19 cellular contexts compared by ENCODE assay signal in the genomic region with DNA sequence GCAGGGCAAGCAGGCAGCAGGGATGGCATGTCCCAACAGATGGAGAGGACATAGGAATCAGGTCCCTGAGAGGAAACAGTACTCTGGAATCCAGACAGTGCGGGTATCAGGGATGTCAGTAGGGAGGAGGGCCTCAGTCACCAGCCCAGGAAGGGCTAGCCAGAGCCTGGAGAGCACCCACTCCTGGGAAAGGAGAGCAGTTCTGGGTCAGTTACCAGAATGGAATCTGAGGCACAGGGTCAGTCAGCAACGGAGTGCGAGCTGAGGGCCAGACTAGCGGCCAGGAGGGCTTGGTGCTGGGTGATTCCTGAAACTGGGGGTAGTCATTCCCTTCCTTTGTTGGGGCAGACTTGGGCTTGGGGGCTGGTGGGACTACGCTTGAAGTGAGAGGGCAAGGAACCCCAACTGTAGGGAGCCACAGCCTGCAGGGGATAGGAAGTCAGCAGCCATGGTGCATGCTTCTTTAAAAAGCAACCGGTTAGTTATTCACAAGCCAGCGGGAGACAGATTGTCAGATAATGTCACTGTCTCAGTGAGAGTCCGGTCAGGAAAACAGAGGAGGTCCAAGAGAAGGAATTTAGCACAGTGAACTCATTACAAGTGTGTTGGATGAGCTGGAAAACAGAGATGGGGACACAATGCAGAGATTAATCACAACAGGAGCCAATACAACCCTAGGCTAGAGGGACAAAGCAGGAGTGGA. TPM values are rescaled to one million over a fixed set of nuclear protein-coding genes. Genes with fewer than 3 reads are reported as not detected.
DNase-seq lines count a peak whose midpoint lies in the region; ATAC-seq and TF ChIP-seq lines count a peak whose summit lies in the region.
"Had no signal": no experiment of that assay in that cellular context is flagged by ENCODE, and none has a peak within 500 bp of the region (broad histone marks: within the 10 kb centered on the region; RNA-seq: fewer than 3 reads in every experiment).

No MANE protein-coding gene starts in this region.

- TF ChIP-seq CTCF in activated CD8-positive, alpha-beta T cell treated with anti-CD3 and anti-CD28 coated beads for 36 hours (IDR thresholded peaks at IDR 0.05): no peak
- no peak for TF ChIP-seq CTCF in activated B cell treated with CpG ODN at 0.5 μM for 24 hours (IDR thresholded peaks at IDR 0.05)
- no peak for TF ChIP-seq CTCF in nephron progenitor cell (IDR thresholded peaks at IDR 0.05)

- H3K27me3 Mint-ChIP-seq in activated CD8-positive, alpha-beta T cell treated with anti-CD3 and anti-CD28 coated beads, Interleukin-2, amount 10 ng/mL, durations not matched to agents 7 days and 5 days (ENCODE audit: low read depth): peaks cover 4% of the 10 kb centered on the region
- peaks cover 14% of the 10 kb centered on the region for H3K27me3 Mint-ChIP-seq in activated CD8-positive, alpha-beta T cell treated with anti-CD3 and anti-CD28 coated beads for 36 hours
- H3K27me3 Mint-ChIP-seq in activated B cell treated with CpG ODN at 0.5 μM for 24 hours (no peaks in the 10 kb centered on the region), nephron progenitor cell (ENCODE audit: low read depth, poor library complexity) (peaks cover 16% of the 10 kb centered on the region)

- H3K27ac ChIP-seq in skeletal muscle tissue (ENCODE audit: low read depth, low read length): peak overlapping the region; percentile 9

- CTCF ChIA-PET in activated CD8-positive, alpha-beta T cell treated with anti-CD3 and anti-CD28 coated beads, Interleukin-2, amount 10 ng/mL, durations not matched to agents 7 days and 5 days (lab: Charles Lee): interaction anchor here (1.1 to 3.3 kb wide), 2 partner anchors 10 to 25 kb away, joined by 3 to 13 read pairs; no protein-coding TSS in a partner anchor
- CTCF ChIA-PET in activated CD8-positive, alpha-beta T cell treated with anti-CD3 and anti-CD28 coated beads for 36 hours (lab: Charles Lee): no interaction called here
- CTCF ChIA-PET in activated B cell treated with CpG ODN at 0.5 μM for 24 hours (lab: Charles Lee): no interaction called here

- no peaks in the 10 kb centered on the region for H3K36me3 Mint-ChIP-seq in activated CD8-positive, alpha-beta T cell treated with anti-CD3 and anti-CD28 coated beads, Interleukin-2, amount 10 ng/mL, durations not matched to agents 7 days and 5 days (ENCODE audit: low read depth)
- H3K36me3 Mint-ChIP-seq in activated CD8-positive, alpha-beta T cell treated with anti-CD3 and anti-CD28 coated beads for 36 hours (ENCODE audit: low read depth): no peaks in the 10 kb centered on the region
- H3K36me3 Mint-ChIP-seq in activated B cell treated with CpG ODN at 0.5 μM for 24 hours (ENCODE audit: low read depth): no peaks in the 10 kb centered on the region
- H3K36me3 Mint-ChIP-seq in nephron progenitor cell (ENCODE audit: low read depth): no peaks in the 10 kb centered on the region

- ATAC-seq in activated CD8-positive, alpha-beta T cell treated with anti-CD3 and anti-CD28 coated beads, Interleukin-2, amount 10 ng/mL, durations not matched to agents 7 days and 5 days: no peak
- ATAC-seq in activated CD8-positive, alpha-beta T cell treated with anti-CD3 and anti-CD28 coated beads for 36 hours: no peak
- ATAC-seq in activated B cell treated with CpG ODN at 0.5 μM for 24 hours (ENCODE audit: low read depth) (no peak), HG03521 (IDR thresholded peaks at IDR 0.05; ENCODE audit: unreplicated experiment) (no peak), HG03139 (IDR thresholded peaks at IDR 0.05; ENCODE audit: unreplicated experiment) (no peak)
- ATAC-seq: Right ventricle myocardium inferior had no signal

- peak overlapping the region in 2 of 3 donors; percentile 54 to 65 for H3K9ac ChIP-seq in skeletal muscle tissue (ENCODE audit: low read depth in 1 of 3, low read length in 3 of 3)

- POLR2A ChIA-PET in activated CD8-positive, alpha-beta T cell treated with anti-CD3 and anti-CD28 coated beads, Interleukin-2, amount 10 ng/mL, durations not matched to agents 7 days and 5 days (lab: Charles Lee): no interaction called here
- POLR2A ChIA-PET in activated CD8-positive, alpha-beta T cell treated with anti-CD3 and anti-CD28 coated beads for 36 hours (lab: Charles Lee): no interaction called here
- POLR2A ChIA-PET in activated B cell treated with CpG ODN at 0.5 μM for 24 hours (lab: Charles Lee): interaction anchor here (1.1 kb wide), 1 partner anchor 26 kb away, joined by 3 read pairs; no protein-coding TSS in a partner anchor

- no peak overlapping the region for H3K4me3 Mint-ChIP-seq in activated CD8-positive, alpha-beta T cell treated with anti-CD3 and anti-CD28 coated beads, Interleukin-2, amount 10 ng/mL, durations not matched to agents 7 days and 5 days
- no peak overlapping the region for H3K4me3 Mint-ChIP-seq in activated CD8-positive, alpha-beta T cell treated with anti-CD3 and anti-CD28 coated beads for 36 hours
- H3K4me3 Mint-ChIP-seq in activated B cell treated with CpG ODN at 0.5 μM for 24 hours: no peak overlapping the region
- H3K4me3 Mint-ChIP-seq in nephron progenitor cell: no peak overlapping the region

- no peaks in the 10 kb centered on the region for H3K9me3 ChIP-seq in skeletal muscle tissue (ENCODE audit: control insufficient read depth in 3 of 3, low read length in 3 of 3)

- no peak for DNase-seq in activated CD8-positive, alpha-beta T cell treated with anti-CD3 and anti-CD28 coated beads, Interleukin-2, amount 10 ng/mL, durations not matched to agents 7 days and 5 days
- DNase-seq in activated CD8-positive, alpha-beta T cell treated with anti-CD3 and anti-CD28 coated beads for 36 hours: no peak
- DNase-seq in activated B cell treated with CpG ODN at 0.5 μM for 24 hours (no peak), nephron progenitor cell (no peak), dermis blood vessel endothelial cell (no peak)
- DNase-seq: C1 segment of cervical spinal cord, DMS79 treated with DMSO at 0.1 percent for 48 hours, GDM1, NCI-H1417, NCI-H1930, NCI-H2171, NCI-H446 treated with DMSO at 0.1 percent for 48 hours, NCI-H82 had no signal

- H3K9me3 Mint-ChIP-seq in activated CD8-positive, alpha-beta T cell treated with anti-CD3 and anti-CD28 coated beads, Interleukin-2, amount 10 ng/mL, durations not matched to agents 7 days and 5 days (ENCODE audit: insufficient read depth): no peaks in the 10 kb centered on the region
- no peaks in the 10 kb centered on the region for H3K9me3 Mint-ChIP-seq in activated CD8-positive, alpha-beta T cell treated with anti-CD3 and anti-CD28 coated beads for 36 hours
- H3K9me3 Mint-ChIP-seq in activated B cell treated with CpG ODN at 0.5 μM for 24 hours (no peaks in the 10 kb centered on the region), nephron progenitor cell (peaks cover 5% of the 10 kb centered on the region)

- H3K27ac Mint-ChIP-seq in activated CD8-positive, alpha-beta T cell treated with anti-CD3 and anti-CD28 coated beads, Interleukin-2, amount 10 ng/mL, durations not matched to agents 7 days and 5 days: peak overlapping the region; percentile 7
- H3K27ac Mint-ChIP-seq in activated CD8-positive, alpha-beta T cell treated with anti-CD3 and anti-CD28 coated beads for 36 hours: no peak overlapping the region
- H3K27ac Mint-ChIP-seq in activated B cell treated with CpG ODN at 0.5 μM for 24 hours (peak overlapping the region; percentile 13), nephron progenitor cell (peak overlapping the region; percentile 16)

- peaks cover 55 to 70% (median 60%) of the 10 kb centered on the region in 3 donors for H3K4me1 ChIP-seq in skeletal muscle tissue (ENCODE audit: control insufficient read depth in 3 of 3, insufficient read depth in 3 of 3, low read length in 3 of 3)

- intact Hi-C loops in activated CD8-positive, alpha-beta T cell treated with anti-CD3 and anti-CD28 coated beads for 36 hours (cut with micrococcal nuclease): no loop called here
- intact Hi-C loops in activated B cell treated with CpG ODN at 0.5 μM for 24 hours (cut with micrococcal nuclease): no loop called here

- peaks cover 33% of the 10 kb centered on the region for H3K4me1 Mint-ChIP-seq in activated CD8-positive, alpha-beta T cell treated with anti-CD3 and anti-CD28 coated beads, Interleukin-2, amount 10 ng/mL, durations not matched to agents 7 days and 5 days (ENCODE audit: low read depth)
- H3K4me1 Mint-ChIP-seq in activated CD8-positive, alpha-beta T cell treated with anti-CD3 and anti-CD28 coated beads for 36 hours (ENCODE audit: low read depth): peaks cover 25% of the 10 kb centered on the region
- H3K4me1 Mint-ChIP-seq in activated B cell treated with CpG ODN at 0.5 μM for 24 hours (peaks cover 55% of the 10 kb centered on the region), nephron progenitor cell (peaks cover 10% of the 10 kb centered on the region)

- H3K36me3 ChIP-seq in skeletal muscle tissue (ENCODE audit: control insufficient read depth in 3 of 3, insufficient read depth in 3 of 3, low read length in 3 of 3): no peaks in the 10 kb centered on the region

- peak overlapping the region in 1 of 3 donors; percentile 49 for H3K4me3 ChIP-seq in skeletal muscle tissue (ENCODE audit: low read length in 3 of 3)

- H3K27me3 ChIP-seq in skeletal muscle tissue (ENCODE audit: control insufficient read depth in 3 of 3, insufficient read depth in 3 of 3, low read length in 3 of 3): no peaks in the 10 kb centered on the region

RNA-seq across cellular contexts. Expression of a gene that starts 27.9 kb away (rescaled TPM):
- total RNA-seq in activated CD8-positive, alpha-beta T cell treated with anti-CD3 and anti-CD28 coated beads, Interleukin-2, amount 10 ng/mL, durations not matched to agents 7 days and 5 days: not detected
- not detected for total RNA-seq in activated CD8-positive, alpha-beta T cell treated with anti-CD3 and anti-CD28 coated beads for 36 hours
- 0.56 and 1.1 TPM in 2 replicates for total RNA-seq in activated B cell treated with CpG ODN at 0.5 μM for 24 hours
- not detected for total RNA-seq in skeletal muscle tissue
- 2.4 and 14.8 TPM in 2 replicates for total RNA-seq in dermis blood vessel endothelial cell
- total RNA-seq: A172, LHCN-M2 had no signal

RNA-seq across cellular contexts. Expression of a gene that starts 34.8 kb away (rescaled TPM):
- total RNA-seq in activated CD8-positive, alpha-beta T cell treated with anti-CD3 and anti-CD28 coated beads, Interleukin-2, amount 10 ng/mL, durations not matched to agents 7 days and 5 days: 1 to 10 TPM; 3.3 to 4.8 TPM
- total RNA-seq in activated CD8-positive, alpha-beta T cell treated with anti-CD3 and anti-CD28 coated beads for 36 hours: 1 to 10 TPM; 1.3 to 2.1 TPM
- total RNA-seq in activated B cell treated with CpG ODN at 0.5 μM for 24 hours: 5.5 and 6.7 TPM in 2 replicates
- 13.6 TPM for total RNA-seq in skeletal muscle tissue
- 0.33 and 1.7 TPM in 2 replicates for total RNA-seq in dermis blood vessel endothelial cell
- total RNA-seq: A172, LHCN-M2 had no signal

RNA-seq across cellular contexts. Expression of a gene that starts 46.3 kb away (rescaled TPM):
- total RNA-seq in activated CD8-positive, alpha-beta T cell treated with anti-CD3 and anti-CD28 coated beads, Interleukin-2, amount 10 ng/mL, durations not matched to agents 7 days and 5 days: 1 to 10 TPM; 3.2 to 3.8 TPM
- 1 to 10 TPM; 5.7 to 5.9 TPM for total RNA-seq in activated CD8-positive, alpha-beta T cell treated with anti-CD3 and anti-CD28 coated beads for 36 hours
- total RNA-seq in activated B cell treated with CpG ODN at 0.5 μM for 24 hours (41.2 and 43.8 TPM in 2 replicates), skeletal muscle tissue (5.2 TPM), dermis blood vessel endothelial cell (11.9 and 15.3 TPM in 2 replicates)

RNA-seq across cellular contexts. Expression of a gene that starts 51.6 kb away (rescaled TPM):
- total RNA-seq in activated CD8-positive, alpha-beta T cell treated with anti-CD3 and anti-CD28 coated beads, Interleukin-2, amount 10 ng/mL, durations not matched to agents 7 days and 5 days: 10 to 100 TPM; 62.0 to 71.5 TPM
- 10 to 100 TPM; 83.6 to 86.7 TPM for total RNA-seq in activated CD8-positive, alpha-beta T cell treated with anti-CD3 and anti-CD28 coated beads for 36 hours
- total RNA-seq in activated B cell treated with CpG ODN at 0.5 μM for 24 hours (58.8 and 58.9 TPM in 2 replicates), skeletal muscle tissue (24.5 TPM), dermis blood vessel endothelial cell (18.9 TPM in 2 replicates)
